19 cellular contexts compared by ENCODE assay signal in the genomic region with DNA sequence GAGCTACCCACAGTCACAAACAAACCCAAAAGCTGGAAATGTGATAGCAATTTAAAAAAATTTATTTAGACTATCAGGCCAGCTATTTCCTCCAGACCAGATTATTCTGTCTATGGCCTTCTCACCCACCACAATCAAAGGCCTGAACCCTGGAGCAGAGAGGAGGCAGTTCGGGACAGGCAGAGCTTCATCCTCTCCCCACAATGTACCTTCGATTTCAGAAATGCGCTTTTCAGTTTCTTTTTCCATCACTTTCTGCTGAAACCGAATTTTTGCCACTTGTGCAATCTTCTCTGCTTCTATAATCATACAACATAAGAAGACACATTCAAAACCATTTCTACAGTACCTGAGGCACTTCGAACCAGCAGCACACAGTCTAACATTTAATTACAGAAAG.
"Had no signal": no experiment of that assay in that cellular context is flagged by ENCODE, and none has a peak within 500 bp of the region (broad histone marks: within the 10 kb centered on the region; RNA-seq: fewer than 3 reads in every experiment).

No MANE protein-coding gene starts in this region.

- H3K4me1 ChIP-seq: heart right ventricle, testis, tibial nerve, upper lobe of right lung had no signal

- H3K27ac Mint-ChIP-seq: stimulated activated naive B cell treated with anti-CD40 and anti-IgM and Interleukin-4, amounts not matched to agents 10 μg/mL and 1 μg/mL and 100 μg/mL, for 72 hours had no signal

- ATAC-seq: heart right ventricle; naive thymus-derived CD4-positive, alpha-beta T cell; sciatic nerve; stimulated activated naive B cell treated with anti-CD40 and anti-IgM and Interleukin-4, amounts not matched to agents 10 μg/mL and 1 μg/mL and 100 μg/mL, for 72 hours; stimulated activated naive CD8-positive, alpha-beta T cell treated with anti-CD3 and anti-CD28 coated beads, Interleukin-15, amount 100 ng/mL, for 72 hours; upper lobe of right lung had no signal

- DNase-seq: effector memory CD4-positive, alpha-beta T cell; heart right ventricle; hypothalamus; kidney glomerular epithelial cell; naive thymus-derived CD4-positive, alpha-beta T cell; posterior cingulate gyrus; spleen; stimulated activated CD4-positive, alpha-beta T cell treated with anti-CD3 and anti-CD28 coated beads, Interleukin-15, amount 100 ng/mL, for 24 hours; stimulated activated CD4-positive, alpha-beta T cell treated with anti-CD3 and anti-CD28 coated beads, Interleukin-1b, Interleukin-23, amount 100 ng/mL, for 48 hours; stimulated activated CD4-positive, alpha-beta T cell treated with anti-CD3 and anti-CD28 coated beads, Interleukin-4, amount 100 ng/mL, for 4 hours; stimulated activated naive B cell treated with anti-CD40 and anti-IgM and Interleukin-4, amounts not matched to agents 10 μg/mL and 1 μg/mL and 100 μg/mL, for 72 hours; stimulated activated naive CD8-positive, alpha-beta T cell treated with anti-CD3 and anti-CD28 coated beads, Interleukin-15, amount 100 ng/mL, for 72 hours; testis; upper lobe of right lung had no signal

- H3K9me3 Mint-ChIP-seq: naive thymus-derived CD4-positive, alpha-beta T cell; stimulated activated naive CD8-positive, alpha-beta T cell treated with anti-CD3 and anti-CD28 coated beads, Interleukin-15, amount 100 ng/mL, for 72 hours had no signal

- H3K4me3 ChIP-seq: heart right ventricle, spleen, testis, tibial nerve, upper lobe of right lung had no signal

- H3K27me3 Mint-ChIP-seq: naive thymus-derived CD4-positive, alpha-beta T cell; stimulated activated naive B cell treated with anti-CD40 and anti-IgM and Interleukin-4, amounts not matched to agents 10 μg/mL and 1 μg/mL and 100 μg/mL, for 72 hours; stimulated activated naive CD8-positive, alpha-beta T cell treated with anti-CD3 and anti-CD28 coated beads, Interleukin-15, amount 100 ng/mL, for 72 hours had no signal

- H3K4me3 Mint-ChIP-seq: naive thymus-derived CD4-positive, alpha-beta T cell; stimulated activated naive B cell treated with anti-CD40 and anti-IgM and Interleukin-4, amounts not matched to agents 10 μg/mL and 1 μg/mL and 100 μg/mL, for 72 hours; stimulated activated naive CD8-positive, alpha-beta T cell treated with anti-CD3 and anti-CD28 coated beads, Interleukin-15, amount 100 ng/mL, for 72 hours had no signal

- FAIRE-seq: endometrium, frontal cortex, islet of Langerhans had no signal

- H3K9me3 ChIP-seq: heart right ventricle, spleen, testis, tibial nerve, upper lobe of right lung had no signal

- H3K27me3 ChIP-seq: heart right ventricle, spleen, testis, tibial nerve, upper lobe of right lung had no signal

- H3K27ac ChIP-seq: heart right ventricle, testis, tibial nerve, upper lobe of right lung had no signal
